In the genomic region with DNA sequence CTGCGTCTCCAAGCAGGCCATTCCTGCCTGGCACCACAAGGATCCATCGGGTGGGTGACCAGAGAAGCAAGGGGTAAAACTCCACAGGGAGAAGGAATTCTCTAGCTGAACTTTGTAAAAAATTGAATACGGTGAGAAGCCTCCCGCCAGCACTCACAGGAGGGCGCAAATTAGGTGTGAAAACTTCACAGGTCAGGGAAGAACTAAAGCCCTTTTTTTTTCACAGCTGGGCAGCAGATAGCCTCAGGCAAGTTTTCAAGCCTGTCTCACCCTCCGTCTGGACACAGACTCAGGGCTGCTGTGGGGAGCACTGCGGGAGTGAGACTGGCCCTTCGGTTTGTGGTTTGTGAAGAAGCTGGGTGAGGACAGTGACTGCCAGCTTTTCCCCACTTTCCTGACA, we compare ENCODE assay signal across 1 cellular context.
TF ChIP-seq lines count a peak whose summit lies in the region.

No MANE protein-coding gene starts in this region.

TF ChIP-seq in SK-N-SH treated with all-trans-retinoic acid at 6 μM for 48 hours, 23 proteins besides CTCF, POLR2A, EP300 and RAD21 (continued from another document):
- no peak for TF ChIP-seq PATZ1 (CRISPR knock-in tag; IDR thresholded peaks at IDR 0.05; ENCODE audit: borderline replicate concordance)
- no peak for TF ChIP-seq SNAI2 (CRISPR knock-in tag; IDR thresholded peaks at IDR 0.05)
- no peak for TF ChIP-seq ISL1 (CRISPR knock-in tag; IDR thresholded peaks at IDR 0.05)
